ENCODE assay signal across 11 cellular contexts in the genomic region with DNA sequence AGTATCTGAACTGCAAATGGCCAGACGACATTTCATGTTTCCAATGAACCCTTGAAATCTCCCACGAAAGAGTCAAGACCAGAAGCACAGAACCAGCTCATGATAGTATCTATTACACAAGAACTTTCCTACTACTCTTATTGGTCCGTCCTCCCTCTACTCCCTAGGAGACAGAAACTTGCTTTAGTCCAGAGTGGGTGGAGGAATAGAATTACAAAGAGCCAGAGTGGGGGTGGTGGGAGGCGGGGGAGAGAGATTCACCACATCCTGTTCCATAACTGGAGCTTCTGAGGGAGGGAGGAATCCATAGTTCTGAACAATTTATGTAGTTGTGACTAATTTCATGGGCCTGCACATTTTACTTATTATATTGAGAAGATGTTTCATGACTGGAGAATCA. TPM values are rescaled to one million over a fixed set of nuclear protein-coding genes. Genes with fewer than 3 reads are reported as not detected.
DNase-seq lines count a peak whose midpoint lies in the region; ATAC-seq and TF ChIP-seq lines count a peak whose summit lies in the region.
"Had no signal": no experiment of that assay in that cellular context is flagged by ENCODE, and none has a peak within 500 bp of the region (broad histone marks: within the 10 kb centered on the region; RNA-seq: fewer than 3 reads in every experiment).

No MANE protein-coding gene starts in this region.

- DNase-seq in HFF-Myc (ENCODE audit: extremely low read depth, low read depth) (peak; percentile 77), left lung (no peak), GM13976 (ENCODE audit: low spot score) (no peak), T-helper 9 cell (no peak), NCI-H2171 (lab: John Stamatoyannopoulos, UW) (no peak)
- DNase-seq in activated T-cell treated with anti-CD3 and anti-CD28 coated beads, Interleukin-2, amount 50 U/mL, for 48 hours = peak; percentile 70 to 72
- DNase-seq: NCI-H1105 had no signal

- peak overlapping the region; percentile 12 for H2AFZ ChIP-seq in ACC112 (ENCODE audit: low read length, unreplicated experiment)

- no peaks in the 10 kb centered on the region for H3K79me2 ChIP-seq in ACC112 (ENCODE audit: control insufficient read depth, insufficient read depth, low read length, unreplicated experiment)

- ATAC-seq in left lung (peak; percentile 33), HG02588 (IDR thresholded peaks at IDR 0.05; ENCODE audit: unreplicated experiment) (no peak)

- H3K9me3 ChIP-seq in left lung = peaks cover 0 to 9% of the 10 kb centered on the region in 2 donors

- no peaks in the 10 kb centered on the region for H3K27me3 ChIP-seq in ACC112 (ENCODE audit: insufficient read depth, low read length)
- H3K27me3 ChIP-seq in left lung = no peaks in the 10 kb centered on the region

- in situ Hi-C loops in GM13976 (cut with MboI; ENCODE audit: low sequenced_read_pairs, unreplicated experiment) = no loop called here

- no peak for TF ChIP-seq CTCF in HFF-Myc (IDR thresholded peaks at IDR 0.05; ENCODE audit: low read depth, low read length, missing control alignments)
- TF ChIP-seq CTCF in left lung (IDR thresholded peaks at IDR 0.05) = no peak
- no peak for TF ChIP-seq CTCF in GM13976 (IDR thresholded peaks at IDR 0.05; ENCODE audit: borderline replicate concordance, control extremely low read depth, extremely low read depth, insufficient read depth, missing control alignments)

- H3K4me1 ChIP-seq in ACC112 (ENCODE audit: control insufficient read depth, insufficient read depth, low read length, unreplicated experiment) (peaks cover 12% of the 10 kb centered on the region), left lung (no peaks in the 10 kb centered on the region)

- H3K27ac ChIP-seq in ACC112 (ENCODE audit: low read depth, low read length) (peak overlapping the region; percentile 20), left lung (no peak overlapping the region)

- H3K36me3 ChIP-seq in ACC112 (ENCODE audit: insufficient read depth, low read length) (no peaks in the 10 kb centered on the region), left lung (no peaks in the 10 kb centered on the region)

- H3K4me3 ChIP-seq in ACC112 (ENCODE audit: low read depth, low read length) (no peak overlapping the region), HFF-Myc (replicated peaks; ENCODE audit: low read depth, low read length) (no peak overlapping the region), left lung (no peak overlapping the region)

- intact Hi-C loops in left lung (cut with DNase I) = no loop called here

RNA-seq across cellular contexts. Expression of a gene that starts 18.5 kb away (rescaled TPM):
- total RNA-seq in left lung = not detected
- total RNA-seq: chondrocyte; T-helper 1 cell treated with Interleukin-12 subunit alpha and Interleukin-12 subunit beta and Interleukin-4 antibody, amounts not matched to agents 30 ng/mL and 1 ng/mL, for 36 hours had no signal

RNA-seq across cellular contexts. Expression of a gene that starts 20.0 kb away (rescaled TPM):
- not detected for total RNA-seq in left lung
- total RNA-seq: chondrocyte; T-helper 1 cell treated with Interleukin-12 subunit alpha and Interleukin-12 subunit beta and Interleukin-4 antibody, amounts not matched to agents 30 ng/mL and 1 ng/mL, for 36 hours had no signal

RNA-seq across cellular contexts. Expression of a gene that starts 32.0 kb away (rescaled TPM):
- total RNA-seq in left lung = not detected
- total RNA-seq: chondrocyte; T-helper 1 cell treated with Interleukin-12 subunit alpha and Interleukin-12 subunit beta and Interleukin-4 antibody, amounts not matched to agents 30 ng/mL and 1 ng/mL, for 36 hours had no signal

RNA-seq across cellular contexts. Expression of a gene that starts 59.0 kb away (rescaled TPM):
- total RNA-seq in left lung = not detected
- total RNA-seq: chondrocyte; T-helper 1 cell treated with Interleukin-12 subunit alpha and Interleukin-12 subunit beta and Interleukin-4 antibody, amounts not matched to agents 30 ng/mL and 1 ng/mL, for 36 hours had no signal

Comparison
In these comparisons a context has a peak if more than half of its experiments do, and no peak if none do; other contexts are left out.
1. DNase-seq: peak in HFF-Myc (single experiment) and activated T-cell treated with anti-CD3 and anti-CD28 coated beads, Interleukin-2, amount 50 U/mL, for 48 hours (2 of 2); none in left lung (0 of 2), GM13976 (single experiment), T-helper 9 cell (single experiment) and NCI-H2171 (single experiment).